In genomic region chr9:109556061-109556460, GRCh38 we compare ENCODE assay signal across 1 cellular context.
TF ChIP-seq lines count a peak whose summit lies in the region.

No MANE protein-coding gene starts in this region.

TF ChIP-seq in HepG2, 621 proteins besides CTCF, POLR2A, EP300 and RAD21:
- TF ChIP-seq NR2C2 (CRISPR knock-in tag; IDR thresholded peaks at IDR 0.05; ENCODE audit: borderline replicate concordance) = no peak
- no peak for TF ChIP-seq ZSCAN31 (CRISPR knock-in tag; IDR thresholded peaks at IDR 0.05; ENCODE audit: low read depth)
- TF ChIP-seq ZNF7 (CRISPR knock-in tag; IDR thresholded peaks at IDR 0.05) = no peak
- no peak for TF ChIP-seq ZNF552 (CRISPR knock-in tag; IDR thresholded peaks at IDR 0.05; ENCODE audit: borderline replicate concordance)
- no peak for TF ChIP-seq ELF3 (CRISPR knock-in tag; IDR thresholded peaks at IDR 0.05)
- TF ChIP-seq ESRRA (CRISPR knock-in tag; IDR thresholded peaks at IDR 0.05; ENCODE audit: low read depth) = no peak
